Comparison of ENCODE assay signal across 1 cellular context in the genomic region with DNA sequence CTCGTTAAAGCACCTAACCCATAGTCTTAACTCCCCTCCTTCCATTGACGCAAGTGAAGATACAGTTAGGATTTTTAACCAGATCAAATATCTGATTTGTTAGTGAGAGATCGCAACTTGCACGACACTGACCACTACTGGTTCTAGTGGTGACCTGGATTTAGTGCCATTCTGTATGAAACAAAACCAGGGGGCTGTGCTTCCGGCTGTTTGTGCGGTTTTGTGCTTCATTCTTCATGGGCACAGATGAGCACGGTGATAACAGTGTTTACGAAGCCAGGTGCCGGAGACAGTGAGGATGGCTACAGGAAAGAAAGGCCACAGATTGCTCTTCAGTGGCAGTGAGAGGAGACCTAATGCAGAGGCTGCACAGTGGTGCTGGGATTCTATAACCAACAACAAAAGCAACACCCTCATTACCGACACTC.
TF ChIP-seq lines count a peak whose summit lies in the region.

No MANE protein-coding gene starts in this region.

TF ChIP-seq in HepG2, 621 proteins besides CTCF, POLR2A, EP300 and RAD21 (continued from another document and continues in another):
- TF ChIP-seq, protein P1, sequence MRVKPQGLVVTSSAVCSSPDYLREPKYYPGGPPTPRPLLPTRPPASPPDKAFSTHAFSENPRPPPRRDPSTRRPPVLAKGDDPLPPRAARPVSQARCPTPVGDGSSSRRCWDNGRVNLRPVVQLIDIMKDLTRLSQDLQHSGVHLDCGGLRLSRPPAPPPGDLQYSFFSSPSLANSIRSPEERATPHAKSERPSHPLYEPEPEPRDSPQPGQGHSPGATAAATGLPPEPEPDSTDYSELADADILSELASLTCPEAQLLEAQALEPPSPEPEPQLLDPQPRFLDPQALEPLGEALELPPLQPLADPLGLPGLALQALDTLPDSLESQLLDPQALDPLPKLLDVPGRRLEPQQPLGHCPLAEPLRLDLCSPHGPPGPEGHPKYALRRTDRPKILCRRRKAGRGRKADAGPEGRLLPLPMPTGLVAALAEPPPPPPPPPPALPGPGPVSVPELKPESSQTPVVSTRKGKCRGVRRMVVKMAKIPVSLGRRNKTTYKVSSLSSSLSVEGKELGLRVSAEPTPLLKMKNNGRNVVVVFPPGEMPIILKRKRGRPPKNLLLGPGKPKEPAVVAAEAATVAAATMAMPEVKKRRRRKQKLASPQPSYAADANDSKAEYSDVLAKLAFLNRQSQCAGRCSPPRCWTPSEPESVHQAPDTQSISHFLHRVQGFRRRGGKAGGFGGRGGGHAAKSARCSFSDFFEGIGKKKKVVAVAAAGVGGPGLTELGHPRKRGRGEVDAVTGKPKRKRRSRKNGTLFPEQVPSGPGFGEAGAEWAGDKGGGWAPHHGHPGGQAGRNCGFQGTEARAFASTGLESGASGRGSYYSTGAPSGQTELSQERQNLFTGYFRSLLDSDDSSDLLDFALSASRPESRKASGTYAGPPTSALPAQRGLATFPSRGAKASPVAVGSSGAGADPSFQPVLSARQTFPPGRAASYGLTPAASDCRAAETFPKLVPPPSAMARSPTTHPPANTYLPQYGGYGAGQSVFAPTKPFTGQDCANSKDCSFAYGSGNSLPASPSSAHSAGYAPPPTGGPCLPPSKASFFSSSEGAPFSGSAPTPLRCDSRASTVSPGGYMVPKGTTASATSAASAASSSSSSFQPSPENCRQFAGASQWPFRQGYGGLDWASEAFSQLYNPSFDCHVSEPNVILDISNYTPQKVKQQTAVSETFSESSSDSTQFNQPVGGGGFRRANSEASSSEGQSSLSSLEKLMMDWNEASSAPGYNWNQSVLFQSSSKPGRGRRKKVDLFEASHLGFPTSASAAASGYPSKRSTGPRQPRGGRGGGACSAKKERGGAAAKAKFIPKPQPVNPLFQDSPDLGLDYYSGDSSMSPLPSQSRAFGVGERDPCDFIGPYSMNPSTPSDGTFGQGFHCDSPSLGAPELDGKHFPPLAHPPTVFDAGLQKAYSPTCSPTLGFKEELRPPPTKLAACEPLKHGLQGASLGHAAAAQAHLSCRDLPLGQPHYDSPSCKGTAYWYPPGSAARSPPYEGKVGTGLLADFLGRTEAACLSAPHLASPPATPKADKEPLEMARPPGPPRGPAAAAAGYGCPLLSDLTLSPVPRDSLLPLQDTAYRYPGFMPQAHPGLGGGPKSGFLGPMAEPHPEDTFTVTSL (CRISPR knock-in tag; IDR thresholded peaks at IDR 0.05; ENCODE audit: borderline replicate concordance) = peak; percentile 71; the same call in 1 of the 2 replicates
- TF ChIP-seq SKIL (CRISPR knock-in tag; IDR thresholded peaks at IDR 0.05; ENCODE audit: borderline replicate concordance) = peak; percentile 81
- TF ChIP-seq, protein P2, sequence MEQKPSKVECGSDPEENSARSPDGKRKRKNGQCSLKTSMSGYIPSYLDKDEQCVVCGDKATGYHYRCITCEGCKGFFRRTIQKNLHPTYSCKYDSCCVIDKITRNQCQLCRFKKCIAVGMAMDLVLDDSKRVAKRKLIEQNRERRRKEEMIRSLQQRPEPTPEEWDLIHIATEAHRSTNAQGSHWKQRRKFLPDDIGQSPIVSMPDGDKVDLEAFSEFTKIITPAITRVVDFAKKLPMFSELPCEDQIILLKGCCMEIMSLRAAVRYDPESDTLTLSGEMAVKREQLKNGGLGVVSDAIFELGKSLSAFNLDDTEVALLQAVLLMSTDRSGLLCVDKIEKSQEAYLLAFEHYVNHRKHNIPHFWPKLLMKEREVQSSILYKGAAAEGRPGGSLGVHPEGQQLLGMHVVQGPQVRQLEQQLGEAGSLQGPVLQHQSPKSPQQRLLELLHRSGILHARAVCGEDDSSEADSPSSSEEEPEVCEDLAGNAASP (CRISPR knock-in tag; IDR thresholded peaks at IDR 0.05; ENCODE audit: borderline replicate concordance) = peak; percentile 41; the same call in 1 of the 2 replicates
- TF ChIP-seq ZNF296 (CRISPR knock-in tag; conservative IDR thresholded peaks at IDR 0.05) = no peak
- peak; percentile 21 for TF ChIP-seq SKI (IDR thresholded peaks at IDR 0.05; ENCODE audit: partially characterized antibody)
- peak; percentile 22; the same call in 1 of the 2 replicates for TF ChIP-seq ZNF124 (CRISPR knock-in tag; IDR thresholded peaks at IDR 0.05)
- TF ChIP-seq FOXA1 (IDR thresholded peaks at IDR 0.05) = no peak
- TF ChIP-seq FOXA1 (CRISPR knock-in tag; IDR thresholded peaks at IDR 0.05) = peak; percentile 84
- TF ChIP-seq SALL2 (CRISPR knock-in tag; IDR thresholded peaks at IDR 0.05) = no peak
- peak; percentile 82; the same call in 1 of the 2 replicates for TF ChIP-seq TARDBP (CRISPR knock-in tag; IDR thresholded peaks at IDR 0.05)
- no peak for TF ChIP-seq CEBPB (IDR thresholded peaks at IDR 0.05; ENCODE audit: borderline replicate concordance, low read depth, low read length)
- TF ChIP-seq FOXC1 (CRISPR knock-in tag; IDR thresholded peaks at IDR 0.05; ENCODE audit: borderline replicate concordance) = no peak
- peak; percentile 79; the same call in 1 of the 2 replicates for TF ChIP-seq AKAP8 (CRISPR knock-in tag; IDR thresholded peaks at IDR 0.05)
- TF ChIP-seq ZNF136 (CRISPR knock-in tag; IDR thresholded peaks at IDR 0.05; ENCODE audit: low read depth) = 0 out of 2 replicates have a peak, but pooled peaks have one; percentile 50
- TF ChIP-seq ZNF543 (CRISPR knock-in tag; IDR thresholded peaks at IDR 0.05) = no peak
- peak; percentile 97 for TF ChIP-seq ETV5 (CRISPR knock-in tag; IDR thresholded peaks at IDR 0.05; ENCODE audit: borderline replicate concordance)
- TF ChIP-seq, protein P3, sequence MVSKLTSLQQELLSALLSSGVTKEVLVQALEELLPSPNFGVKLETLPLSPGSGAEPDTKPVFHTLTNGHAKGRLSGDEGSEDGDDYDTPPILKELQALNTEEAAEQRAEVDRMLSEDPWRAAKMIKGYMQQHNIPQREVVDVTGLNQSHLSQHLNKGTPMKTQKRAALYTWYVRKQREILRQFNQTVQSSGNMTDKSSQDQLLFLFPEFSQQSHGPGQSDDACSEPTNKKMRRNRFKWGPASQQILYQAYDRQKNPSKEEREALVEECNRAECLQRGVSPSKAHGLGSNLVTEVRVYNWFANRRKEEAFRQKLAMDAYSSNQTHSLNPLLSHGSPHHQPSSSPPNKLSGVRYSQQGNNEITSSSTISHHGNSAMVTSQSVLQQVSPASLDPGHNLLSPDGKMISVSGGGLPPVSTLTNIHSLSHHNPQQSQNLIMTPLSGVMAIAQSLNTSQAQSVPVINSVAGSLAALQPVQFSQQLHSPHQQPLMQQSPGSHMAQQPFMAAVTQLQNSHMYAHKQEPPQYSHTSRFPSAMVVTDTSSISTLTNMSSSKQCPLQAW (CRISPR knock-in tag; IDR thresholded peaks at IDR 0.05) = peak; percentile 92
- TF ChIP-seq NRL (CRISPR knock-in tag; IDR thresholded peaks at IDR 0.05; ENCODE audit: borderline replicate concordance) = no peak
- TF ChIP-seq, protein P4, sequence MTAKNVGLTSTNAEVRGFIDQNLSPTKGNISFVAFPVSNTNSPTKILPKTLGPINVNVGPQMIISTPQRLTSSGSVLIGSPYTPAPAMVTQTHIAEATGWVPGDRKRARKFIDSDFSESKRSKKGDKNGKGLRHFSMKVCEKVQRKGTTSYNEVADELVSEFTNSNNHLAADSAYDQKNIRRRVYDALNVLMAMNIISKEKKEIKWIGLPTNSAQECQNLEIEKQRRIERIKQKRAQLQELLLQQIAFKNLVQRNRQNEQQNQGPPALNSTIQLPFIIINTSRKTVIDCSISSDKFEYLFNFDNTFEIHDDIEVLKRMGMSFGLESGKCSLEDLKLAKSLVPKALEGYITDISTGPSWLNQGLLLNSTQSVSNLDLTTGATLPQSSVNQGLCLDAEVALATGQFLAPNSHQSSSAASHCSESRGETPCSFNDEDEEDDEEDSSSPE (CRISPR knock-in tag; IDR thresholded peaks at IDR 0.05) = 0 out of 2 replicates have a peak, but pooled peaks have one; percentile 20
- TF ChIP-seq HNF4A (CRISPR knock-in tag; IDR thresholded peaks at IDR 0.05) = peak; percentile 44
- no peak for TF ChIP-seq TOE1 (CRISPR knock-in tag; IDR thresholded peaks at IDR 0.05)
- peak; percentile 20; the same call in 1 of the 2 replicates for TF ChIP-seq YEATS2 (CRISPR knock-in tag; IDR thresholded peaks at IDR 0.05; ENCODE audit: borderline replicate concordance)
- TF ChIP-seq MTF2 (CRISPR knock-in tag; IDR thresholded peaks at IDR 0.05; ENCODE audit: borderline replicate concordance) = no peak
- no peak for TF ChIP-seq ZNF382 (CRISPR knock-in tag; IDR thresholded peaks at IDR 0.05; ENCODE audit: borderline replicate concordance)
- no peak for TF ChIP-seq ZNF761 (CRISPR knock-in tag; conservative IDR thresholded peaks at IDR 0.05)
- peak; percentile 74; the same call in 1 of the 2 replicates for TF ChIP-seq CBFB (CRISPR knock-in tag; IDR thresholded peaks at IDR 0.05)
- 0 out of 2 replicates have a peak, but pooled peaks have one; percentile 1 for TF ChIP-seq ZNF292 (CRISPR knock-in tag; IDR thresholded peaks at IDR 0.05; ENCODE audit: borderline replicate concordance, low read depth)
- TF ChIP-seq HHEX (CRISPR knock-in tag; IDR thresholded peaks at IDR 0.05) = no peak
- no peak for TF ChIP-seq ZNF20 (CRISPR knock-in tag; IDR thresholded peaks at IDR 0.05)
- no peak; the same call in 1 of the 2 replicates for TF ChIP-seq ZNF430 (CRISPR knock-in tag; IDR thresholded peaks at IDR 0.05)
- TF ChIP-seq, protein P5, sequence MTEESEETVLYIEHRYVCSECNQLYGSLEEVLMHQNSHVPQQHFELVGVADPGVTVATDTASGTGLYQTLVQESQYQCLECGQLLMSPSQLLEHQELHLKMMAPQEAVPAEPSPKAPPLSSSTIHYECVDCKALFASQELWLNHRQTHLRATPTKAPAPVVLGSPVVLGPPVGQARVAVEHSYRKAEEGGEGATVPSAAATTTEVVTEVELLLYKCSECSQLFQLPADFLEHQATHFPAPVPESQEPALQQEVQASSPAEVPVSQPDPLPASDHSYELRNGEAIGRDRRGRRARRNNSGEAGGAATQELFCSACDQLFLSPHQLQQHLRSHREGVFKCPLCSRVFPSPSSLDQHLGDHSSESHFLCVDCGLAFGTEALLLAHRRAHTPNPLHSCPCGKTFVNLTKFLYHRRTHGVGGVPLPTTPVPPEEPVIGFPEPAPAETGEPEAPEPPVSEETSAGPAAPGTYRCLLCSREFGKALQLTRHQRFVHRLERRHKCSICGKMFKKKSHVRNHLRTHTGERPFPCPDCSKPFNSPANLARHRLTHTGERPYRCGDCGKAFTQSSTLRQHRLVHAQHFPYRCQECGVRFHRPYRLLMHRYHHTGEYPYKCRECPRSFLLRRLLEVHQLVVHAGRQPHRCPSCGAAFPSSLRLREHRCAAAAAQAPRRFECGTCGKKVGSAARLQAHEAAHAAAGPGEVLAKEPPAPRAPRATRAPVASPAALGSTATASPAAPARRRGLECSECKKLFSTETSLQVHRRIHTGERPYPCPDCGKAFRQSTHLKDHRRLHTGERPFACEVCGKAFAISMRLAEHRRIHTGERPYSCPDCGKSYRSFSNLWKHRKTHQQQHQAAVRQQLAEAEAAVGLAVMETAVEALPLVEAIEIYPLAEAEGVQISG (CRISPR knock-in tag; IDR thresholded peaks at IDR 0.05) = peak; percentile 58
- TF ChIP-seq NFKBIZ (CRISPR knock-in tag; IDR thresholded peaks at IDR 0.05) = no peak
- TF ChIP-seq ZNF629 (CRISPR knock-in tag; conservative IDR thresholded peaks at IDR 0.05) = 0 out of 2 replicates have a peak, but pooled peaks have one; percentile 26
- no peak; the same call in 1 of the 2 replicates for TF ChIP-seq ZMYM3 (CRISPR knock-in tag; IDR thresholded peaks at IDR 0.05)
- peak; percentile 34; the same call in 1 of the 2 replicates for TF ChIP-seq MYC (CRISPR knock-in tag; IDR thresholded peaks at IDR 0.05; ENCODE audit: borderline replicate concordance)
- peak; percentile 74 for TF ChIP-seq CBX1 (IDR thresholded peaks at IDR 0.05; ENCODE audit: low read depth)
- peak; percentile 75 for TF ChIP-seq MED1 (CRISPR knock-in tag; IDR thresholded peaks at IDR 0.05)
- no peak for TF ChIP-seq MAZ (IDR thresholded peaks at IDR 0.05; ENCODE audit: borderline replicate concordance, low read depth, low read length)
- TF ChIP-seq MAZ (CRISPR knock-in tag; IDR thresholded peaks at IDR 0.05; ENCODE audit: low read depth) = 0 out of 2 replicates have a peak, but pooled peaks have one; percentile 22
- TF ChIP-seq, protein P6, sequence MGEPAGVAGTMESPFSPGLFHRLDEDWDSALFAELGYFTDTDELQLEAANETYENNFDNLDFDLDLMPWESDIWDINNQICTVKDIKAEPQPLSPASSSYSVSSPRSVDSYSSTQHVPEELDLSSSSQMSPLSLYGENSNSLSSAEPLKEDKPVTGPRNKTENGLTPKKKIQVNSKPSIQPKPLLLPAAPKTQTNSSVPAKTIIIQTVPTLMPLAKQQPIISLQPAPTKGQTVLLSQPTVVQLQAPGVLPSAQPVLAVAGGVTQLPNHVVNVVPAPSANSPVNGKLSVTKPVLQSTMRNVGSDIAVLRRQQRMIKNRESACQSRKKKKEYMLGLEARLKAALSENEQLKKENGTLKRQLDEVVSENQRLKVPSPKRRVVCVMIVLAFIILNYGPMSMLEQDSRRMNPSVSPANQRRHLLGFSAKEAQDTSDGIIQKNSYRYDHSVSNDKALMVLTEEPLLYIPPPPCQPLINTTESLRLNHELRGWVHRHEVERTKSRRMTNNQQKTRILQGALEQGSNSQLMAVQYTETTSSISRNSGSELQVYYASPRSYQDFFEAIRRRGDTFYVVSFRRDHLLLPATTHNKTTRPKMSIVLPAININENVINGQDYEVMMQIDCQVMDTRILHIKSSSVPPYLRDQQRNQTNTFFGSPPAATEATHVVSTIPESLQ (CRISPR knock-in tag; conservative IDR thresholded peaks at IDR 0.05) = no peak; the same call in 1 of the 2 replicates
- no peak for TF ChIP-seq PCBP1 (IDR thresholded peaks at IDR 0.05; ENCODE audit: borderline replicate concordance, low read depth, low read length)
- 0 out of 2 replicates have a peak, but pooled peaks have one; percentile 31 for TF ChIP-seq SATB2 (CRISPR knock-in tag; IDR thresholded peaks at IDR 0.05)
- TF ChIP-seq SOX13 (IDR thresholded peaks at IDR 0.05) = no peak
- TF ChIP-seq SOX13 (CRISPR knock-in tag; conservative IDR thresholded peaks at IDR 0.05 in 1 of 2, IDR thresholded peaks at IDR 0.05 in 1 of 2) = peak in 1 of 2 experiments; percentile 88; a peak in 2 of 4 replicates
- TF ChIP-seq ZNF510 (CRISPR knock-in tag; IDR thresholded peaks at IDR 0.05; ENCODE audit: low read depth) = no peak
- TF ChIP-seq, protein P7, sequence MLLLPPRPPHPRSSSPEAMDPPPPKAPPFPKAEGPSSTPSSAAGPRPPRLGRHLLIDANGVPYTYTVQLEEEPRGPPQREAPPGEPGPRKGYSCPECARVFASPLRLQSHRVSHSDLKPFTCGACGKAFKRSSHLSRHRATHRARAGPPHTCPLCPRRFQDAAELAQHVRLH (CRISPR knock-in tag; IDR thresholded peaks at IDR 0.05; ENCODE audit: borderline replicate concordance, low read depth) = peak; percentile 62; the same call in 1 of the 2 replicates
